11 cellular contexts compared by ENCODE assay signal in the genomic region with DNA sequence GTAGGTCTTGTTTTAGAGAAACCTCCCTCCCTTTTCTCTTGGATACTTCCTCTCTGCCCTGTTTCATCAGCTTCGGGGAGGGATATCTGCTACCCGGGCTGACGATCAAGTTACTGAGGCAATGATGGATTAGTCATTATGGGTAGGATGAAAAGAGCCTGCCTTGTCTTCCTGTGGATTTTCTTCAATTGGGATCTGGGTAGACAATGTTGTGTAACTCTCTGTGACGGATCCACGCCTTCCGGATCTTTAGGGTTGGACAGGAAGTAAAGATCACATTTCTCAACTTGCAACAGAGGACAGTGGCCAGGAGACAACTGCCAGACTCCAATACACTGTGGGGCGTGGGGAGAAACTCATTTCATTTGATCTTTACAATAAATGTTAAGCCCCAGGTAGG. TPM values are rescaled to one million over a fixed set of nuclear protein-coding genes. Genes with fewer than 3 reads are reported as not detected.
DNase-seq lines count a peak whose midpoint lies in the region; FAIRE-seq and TF ChIP-seq lines count a peak whose summit lies in the region.
"Had no signal": no experiment of that assay in that cellular context is flagged by ENCODE, and none has a peak within 500 bp of the region (broad histone marks: within the 10 kb centered on the region; RNA-seq: fewer than 3 reads in every experiment).

No MANE protein-coding gene starts in this region.

- H3K9me3 ChIP-seq in astrocyte (ENCODE audit: insufficient read depth, low read depth, low read length) = no peaks in the 10 kb centered on the region
- no peaks in the 10 kb centered on the region for H3K9me3 ChIP-seq in keratinocyte (ENCODE audit: control insufficient read depth, low read depth, low read length)
- H3K9me3 ChIP-seq in Karpas-422 (ENCODE audit: low read length) = no peaks in the 10 kb centered on the region

- H3K36me3 ChIP-seq in astrocyte (ENCODE audit: insufficient read depth, low read length) (no peaks in the 10 kb centered on the region), keratinocyte (ENCODE audit: control insufficient read depth in 2 of 2, extremely low read depth in 1 of 2, insufficient read depth in 2 of 2, low read length in 2 of 2) (no peaks in the 10 kb centered on the region), Karpas-422 (ENCODE audit: insufficient read depth, low read length) (no peaks in the 10 kb centered on the region)

- H3K27me3 Mint-ChIP-seq in astrocyte (ENCODE audit: low read depth, unreplicated experiment) = peaks cover 7% of the 10 kb centered on the region
- peaks cover 3% of the 10 kb centered on the region for H3K27me3 Mint-ChIP-seq in type B pancreatic cell

- dilution Hi-C loops in keratinocyte (cut with MboI; ENCODE audit: extremely low pct_ligation_motif_present, low sequenced_read_pairs) = no loop called here

- H3K4me3 Mint-ChIP-seq in astrocyte (ENCODE audit: unreplicated experiment) (no peak overlapping the region), type B pancreatic cell (no peak overlapping the region)
- H3K4me3 Mint-ChIP-seq: central memory CD8-positive, alpha-beta T cell had no signal

- TF ChIP-seq CTCF in astrocyte (IDR thresholded peaks at IDR 0.05; ENCODE audit: insufficient read depth, low read depth, low read length) (no peak), keratinocyte (optimal IDR thresholded peaks at IDR 0.05 in 1 of 3, IDR thresholded peaks at IDR 0.05 in 1 of 3, conservative IDR thresholded peaks at IDR 0.05 in 1 of 3; ENCODE audit: extremely low read depth in 1 of 3, insufficient read depth in 2 of 3, low read length in 3 of 3) (no peak), type B pancreatic cell (conservative IDR thresholded peaks at IDR 0.05) (no peak)

- FAIRE-seq in astrocyte (lab: Jason Lieb, UNC) = no peak
- peak; percentile 80 for FAIRE-seq in keratinocyte (lab: Jason Lieb, UNC)

- H2AFZ ChIP-seq in astrocyte (ENCODE audit: low read depth, low read length) = no peak overlapping the region
- H2AFZ ChIP-seq in keratinocyte (ENCODE audit: control insufficient read depth, low read length) = peak overlapping the region; percentile 58
- no peak overlapping the region for H2AFZ ChIP-seq in Karpas-422 (ENCODE audit: low read length)

- DNase-seq in Kasumi-1 (lab: John Stamatoyannopoulos, UW) (peak; percentile 23 to 34), astrocyte (ENCODE audit: low read depth) (peak; percentile 58), keratinocyte (ENCODE audit: low read depth, low spot score) (peak; percentile 57), type B pancreatic cell (ENCODE audit: extremely low spot score, unreplicated experiment) (no peak), NCI-H526 treated with DMSO at 0.1 percent for 48 hours (lab: John Stamatoyannopoulos, UW) (no peak), Karpas-422 (no peak)
- DNase-seq in effector CD4-positive, alpha-beta T cell = no peak
- DNase-seq in activated CD4-positive, alpha-beta T cell treated with anti-CD3 and anti-CD28 coated beads for 1 hour = no peak
- DNase-seq: activated CD4-positive, alpha-beta T cell treated with anti-CD3 and anti-CD28 coated beads, Interleukin-2, amount 50 U/mL, for 1 hour; NCI-H187 treated with DMSO at 0.1 percent for 48 hours had no signal

- H3K27me3 ChIP-seq in astrocyte (ENCODE audit: insufficient read depth, low read length) (no peaks in the 10 kb centered on the region), keratinocyte (ENCODE audit: control insufficient read depth, extremely low read depth, insufficient read depth, low read length) (no peaks in the 10 kb centered on the region), Karpas-422 (ENCODE audit: low read length) (no peaks in the 10 kb centered on the region)

- H3K27ac Mint-ChIP-seq in astrocyte (ENCODE audit: unreplicated experiment) (peak overlapping the region; percentile 2), type B pancreatic cell (peak overlapping the region; percentile 62)

- H3K9me2 ChIP-seq in Karpas-422 (replicated peaks; ENCODE audit: insufficient read depth, low read length) = no peaks in the 10 kb centered on the region

- H3K4me1 Mint-ChIP-seq in astrocyte (ENCODE audit: low read depth, unreplicated experiment) (peaks cover 10% of the 10 kb centered on the region), type B pancreatic cell (ENCODE audit: unreplicated experiment) (peaks cover 13% of the 10 kb centered on the region)
- H3K4me1 Mint-ChIP-seq: central memory CD8-positive, alpha-beta T cell had no signal

- no peaks in the 10 kb centered on the region for H3K9me3 Mint-ChIP-seq in astrocyte (ENCODE audit: unreplicated experiment)
- H3K9me3 Mint-ChIP-seq in type B pancreatic cell = no peaks in the 10 kb centered on the region
- H3K9me3 Mint-ChIP-seq: central memory CD8-positive, alpha-beta T cell had no signal

- H3K27ac ChIP-seq in astrocyte (ENCODE audit: low read depth, low read length) (no peak overlapping the region), keratinocyte (ENCODE audit: control insufficient read depth, insufficient read depth, low read length) (peak overlapping the region; percentile 55), Karpas-422 (ENCODE audit: low read length) (no peak overlapping the region)

- no peaks in the 10 kb centered on the region for H3K9me1 ChIP-seq in keratinocyte (ENCODE audit: control insufficient read depth, extremely low read depth, insufficient read depth, low read length)

- H3K79me2 ChIP-seq in astrocyte (ENCODE audit: insufficient read depth, low read length) (no peaks in the 10 kb centered on the region), keratinocyte (ENCODE audit: control insufficient read depth, insufficient read depth, low read length) (no peaks in the 10 kb centered on the region), Karpas-422 (ENCODE audit: low read length) (no peaks in the 10 kb centered on the region)

- H4K20me1 ChIP-seq in astrocyte (ENCODE audit: insufficient read depth, low read length) (no peaks in the 10 kb centered on the region), keratinocyte (ENCODE audit: control insufficient read depth, extremely low read depth, insufficient read depth, low read length) (no peaks in the 10 kb centered on the region), Karpas-422 (ENCODE audit: insufficient read depth, low read depth, low read length) (no peaks in the 10 kb centered on the region)

- peaks cover 8% of the 10 kb centered on the region for H3K4me1 ChIP-seq in astrocyte (ENCODE audit: insufficient read depth, low read length)
- peaks cover 30% of the 10 kb centered on the region for H3K4me1 ChIP-seq in keratinocyte (ENCODE audit: control insufficient read depth, extremely low read depth, insufficient read depth, low read length)
- no peaks in the 10 kb centered on the region for H3K4me1 ChIP-seq in Karpas-422 (ENCODE audit: low read length)

- H3K36me3 Mint-ChIP-seq in astrocyte (ENCODE audit: low read depth, unreplicated experiment) = no peaks in the 10 kb centered on the region
- no peaks in the 10 kb centered on the region for H3K36me3 Mint-ChIP-seq in type B pancreatic cell

- H3K4me2 ChIP-seq in astrocyte (ENCODE audit: low read length) (peak overlapping the region; percentile 21), keratinocyte (ENCODE audit: control insufficient read depth, extremely low read depth, insufficient read depth, low read depth, low read length) (peak overlapping the region; percentile 75), Karpas-422 (ENCODE audit: low read depth, low read length, poor library complexity, severe bottlenecking) (no peak overlapping the region)

- H3K9ac ChIP-seq in astrocyte (ENCODE audit: low read length) = no peak overlapping the region
- H3K9ac ChIP-seq in keratinocyte (ENCODE audit: control insufficient read depth, extremely low read depth, insufficient read depth, low read length) = no peak overlapping the region
- no peak overlapping the region for H3K9ac ChIP-seq in Karpas-422 (ENCODE audit: low read length)

- H3K4me3 ChIP-seq in astrocyte (ENCODE audit: insufficient read depth, low read depth, low read length) (no peak overlapping the region), keratinocyte (ENCODE audit: control insufficient read depth in 2 of 3, extremely low read depth in 1 of 3, insufficient read depth in 2 of 3, low read depth in 1 of 3, low read length in 3 of 3) (no peak overlapping the region), Karpas-422 (ENCODE audit: low read length) (no peak overlapping the region)

RNA-seq across cellular contexts. Expression of gene CHST6, which starts 11.3 kb away (rescaled TPM):
- total RNA-seq in astrocyte = 2.5 and 3.4 TPM in 2 replicates
- polyA plus RNA-seq in keratinocyte = 0.03 to 0.27 TPM (median 0.14 TPM) in 3 replicates
- 0.07 TPM for polyA plus RNA-seq in keratinocyte (2011; ENCODE audit: low read depth)
- 0.04 TPM in 2 replicates for polyA plus RNA-seq in keratinocyte (2011; cell fraction: cytosol; rRNA removed)
- polyA plus RNA-seq in keratinocyte (2011; cell fraction: nucleus; rRNA removed) = 0.23 and 0.32 TPM in 2 replicates
- 0.14 and 0.47 TPM in 2 replicates for polyA plus RNA-seq in keratinocyte (2012; ENCODE audit: low replicate concordance)
- 0.03 to 0.59 TPM (median 0.06 TPM) in 3 replicates for polyA minus RNA-seq in keratinocyte
- polyA minus RNA-seq in keratinocyte (2011; cell fraction: cytosol; rRNA and poly(A)+ RNA removed) = 0.19 TPM
- polyA minus RNA-seq in keratinocyte (2011; cell fraction: nucleus; rRNA and poly(A)+ RNA removed) = 0.47 and 0.53 TPM in 2 replicates
- 1.8 and 6.0 TPM in 2 replicates for total RNA-seq in type B pancreatic cell (ENCODE audit: low replicate concordance)
- not detected in 2 replicates for total RNA-seq in Karpas-422 (2014; rRNA removed; shearing (Covaris generic); ENCODE audit: low replicate concordance)

RNA-seq across cellular contexts. Expression of gene CHST5, which starts 29.3 kb away (rescaled TPM):
- total RNA-seq in astrocyte = 0.09 TPM in 1 of 2 replicates, not detected in the other
- 0.08 to 0.19 TPM (median 0.12 TPM) in 3 replicates for polyA plus RNA-seq in keratinocyte
- polyA plus RNA-seq in keratinocyte (2011; ENCODE audit: low read depth) = not detected
- polyA plus RNA-seq in keratinocyte (2011; cell fraction: cytosol; rRNA removed) = not detected in 2 replicates
- 0.38 and 0.40 TPM in 2 replicates for polyA plus RNA-seq in keratinocyte (2011; cell fraction: nucleus; rRNA removed)
- 0.10 TPM in 1 of 2 replicates, not detected in the other for polyA plus RNA-seq in keratinocyte (2012; ENCODE audit: low replicate concordance)
- 0.16 TPM in 1 of 3 replicates, not detected in the others for polyA minus RNA-seq in keratinocyte
- polyA minus RNA-seq in keratinocyte (2011; cell fraction: cytosol; rRNA and poly(A)+ RNA removed) = not detected
- polyA minus RNA-seq in keratinocyte (2011; cell fraction: nucleus; rRNA and poly(A)+ RNA removed) = not detected in 2 replicates
- 0.60 and 1.9 TPM in 2 replicates for total RNA-seq in type B pancreatic cell (ENCODE audit: low replicate concordance)
- 0.76 and 0.97 TPM in 2 replicates for total RNA-seq in Karpas-422 (2014; rRNA removed; shearing (Covaris generic); ENCODE audit: low replicate concordance)

RNA-seq across cellular contexts. Expression of gene TMEM170A, which starts 42.1 kb away (rescaled TPM):
- total RNA-seq in astrocyte = 15.2 and 16.4 TPM in 2 replicates
- 13.2 to 22.1 TPM (median 14.5 TPM) in 3 replicates for polyA plus RNA-seq in keratinocyte
- 6.4 TPM for polyA plus RNA-seq in keratinocyte (2011; ENCODE audit: low read depth)
- 7.2 and 12.6 TPM in 2 replicates for polyA plus RNA-seq in keratinocyte (2011; cell fraction: cytosol; rRNA removed)
- 16.4 and 17.4 TPM in 2 replicates for polyA plus RNA-seq in keratinocyte (2011; cell fraction: nucleus; rRNA removed)
- polyA plus RNA-seq in keratinocyte (2012; ENCODE audit: low replicate concordance) = 10.1 and 15.8 TPM in 2 replicates
- polyA minus RNA-seq in keratinocyte = 4.1 to 15.9 TPM (median 10.9 TPM) in 3 replicates
- polyA minus RNA-seq in keratinocyte (2011; cell fraction: cytosol; rRNA and poly(A)+ RNA removed) = 8.8 TPM
- 12.8 and 23.4 TPM in 2 replicates for polyA minus RNA-seq in keratinocyte (2011; cell fraction: nucleus; rRNA and poly(A)+ RNA removed)
- total RNA-seq in type B pancreatic cell (ENCODE audit: low replicate concordance) = 37.9 and 46.4 TPM in 2 replicates
- total RNA-seq in Karpas-422 (2014; rRNA removed; shearing (Covaris generic); ENCODE audit: low replicate concordance) = 32.0 and 45.9 TPM in 2 replicates

RNA-seq across cellular contexts. Expression of gene TMEM231, which starts 49.5 kb away (rescaled TPM):
- 10.5 and 10.7 TPM in 2 replicates for total RNA-seq in astrocyte
- 11.0 to 15.9 TPM (median 11.7 TPM) in 3 replicates for polyA plus RNA-seq in keratinocyte
- polyA plus RNA-seq in keratinocyte (2011; ENCODE audit: low read depth) = 2.0 TPM
- polyA plus RNA-seq in keratinocyte (2011; cell fraction: cytosol; rRNA removed) = 10.4 and 11.8 TPM in 2 replicates
- polyA plus RNA-seq in keratinocyte (2011; cell fraction: nucleus; rRNA removed) = 21.7 and 30.6 TPM in 2 replicates
- 6.6 and 6.7 TPM in 2 replicates for polyA plus RNA-seq in keratinocyte (2012; ENCODE audit: low replicate concordance)
- polyA minus RNA-seq in keratinocyte = 32.9 to 53.0 TPM (median 35.4 TPM) in 3 replicates
- 12.7 TPM for polyA minus RNA-seq in keratinocyte (2011; cell fraction: cytosol; rRNA and poly(A)+ RNA removed)
- polyA minus RNA-seq in keratinocyte (2011; cell fraction: nucleus; rRNA and poly(A)+ RNA removed) = 16.7 and 21.5 TPM in 2 replicates
- 10.0 and 18.2 TPM in 2 replicates for total RNA-seq in type B pancreatic cell (ENCODE audit: low replicate concordance)
- total RNA-seq in Karpas-422 (2014; rRNA removed; shearing (Covaris generic); ENCODE audit: low replicate concordance) = 15.7 and 31.2 TPM in 2 replicates

RNA-seq across cellular contexts. Expression of gene GABARAPL2, which starts 59.6 kb away (rescaled TPM):
- total RNA-seq in astrocyte (108 and 109 TPM in 2 replicates), type B pancreatic cell (ENCODE audit: low replicate concordance) (85.6 and 86.2 TPM in 2 replicates)
- polyA plus RNA-seq in keratinocyte = 83.2 to 95.8 TPM (median 93.2 TPM) in 3 replicates
- polyA plus RNA-seq in keratinocyte (2011; ENCODE audit: low read depth) = 101 TPM
- polyA plus RNA-seq in keratinocyte (2011; cell fraction: cytosol; rRNA removed) = 97.2 and 154 TPM in 2 replicates
- 63.6 and 67.4 TPM in 2 replicates for polyA plus RNA-seq in keratinocyte (2011; cell fraction: nucleus; rRNA removed)
- 93.6 and 222 TPM in 2 replicates for polyA plus RNA-seq in keratinocyte (2012; ENCODE audit: low replicate concordance)
- 10.0 to 31.2 TPM (median 24.8 TPM) in 3 replicates for polyA minus RNA-seq in keratinocyte
- 28.6 TPM for polyA minus RNA-seq in keratinocyte (2011; cell fraction: cytosol; rRNA and poly(A)+ RNA removed)
- 9.1 and 10.5 TPM in 2 replicates for polyA minus RNA-seq in keratinocyte (2011; cell fraction: nucleus; rRNA and poly(A)+ RNA removed)
- total RNA-seq in Karpas-422 (2014; rRNA removed; shearing (Covaris generic); ENCODE audit: low replicate concordance) = 48.8 and 88.3 TPM in 2 replicates

Comparison
In these comparisons a context has a peak if more than half of its experiments do, and no peak if none do; other contexts are left out.
1. DNase-seq: peak in Kasumi-1 (2 of 2), astrocyte (single experiment) and keratinocyte (single experiment); none in type B pancreatic cell (single experiment), NCI-H526 treated with DMSO at 0.1 percent for 48 hours (single experiment), effector CD4-positive, alpha-beta T cell (single experiment), Karpas-422 (single experiment) and activated CD4-positive, alpha-beta T cell treated with anti-CD3 and anti-CD28 coated beads for 1 hour (single experiment).